Comparison of ENCODE assay signal across 1 cellular context in genomic region chr6:35483490-35483889, GRCh38.
TF ChIP-seq lines count a peak whose summit lies in the region.

No MANE protein-coding gene starts in this region.

TF ChIP-seq in WTC11, 78 proteins besides CTCF, POLR2A, EP300 and RAD21 (continued from another document):
- TF ChIP-seq IRF1 (CRISPR knock-in tag; IDR thresholded peaks at IDR 0.05), result no peak
- TF ChIP-seq TCF7 (CRISPR knock-in tag; IDR thresholded peaks at IDR 0.05; ENCODE audit: low read depth), result no peak
- TF ChIP-seq CBFB (CRISPR knock-in tag; IDR thresholded peaks at IDR 0.05; ENCODE audit: low read depth), result no peak
- no peak for TF ChIP-seq USF2 (CRISPR knock-in tag; IDR thresholded peaks at IDR 0.05)
- no peak for TF ChIP-seq CDX4 (CRISPR knock-in tag; IDR thresholded peaks at IDR 0.05; ENCODE audit: borderline replicate concordance)
- no peak for TF ChIP-seq MLX (CRISPR knock-in tag; IDR thresholded peaks at IDR 0.05)
- TF ChIP-seq ERG (CRISPR knock-in tag; IDR thresholded peaks at IDR 0.05), result no peak
- no peak for TF ChIP-seq ZBTB43 (CRISPR knock-in tag; IDR thresholded peaks at IDR 0.05)
- no peak for TF ChIP-seq ZNF219 (CRISPR knock-in tag; IDR thresholded peaks at IDR 0.05; ENCODE audit: borderline replicate concordance)
- TF ChIP-seq ZNF671 (CRISPR knock-in tag; IDR thresholded peaks at IDR 0.05), result no peak
- no peak for TF ChIP-seq ZNF425 (CRISPR knock-in tag; conservative IDR thresholded peaks at IDR 0.05)
